In the genomic region with DNA sequence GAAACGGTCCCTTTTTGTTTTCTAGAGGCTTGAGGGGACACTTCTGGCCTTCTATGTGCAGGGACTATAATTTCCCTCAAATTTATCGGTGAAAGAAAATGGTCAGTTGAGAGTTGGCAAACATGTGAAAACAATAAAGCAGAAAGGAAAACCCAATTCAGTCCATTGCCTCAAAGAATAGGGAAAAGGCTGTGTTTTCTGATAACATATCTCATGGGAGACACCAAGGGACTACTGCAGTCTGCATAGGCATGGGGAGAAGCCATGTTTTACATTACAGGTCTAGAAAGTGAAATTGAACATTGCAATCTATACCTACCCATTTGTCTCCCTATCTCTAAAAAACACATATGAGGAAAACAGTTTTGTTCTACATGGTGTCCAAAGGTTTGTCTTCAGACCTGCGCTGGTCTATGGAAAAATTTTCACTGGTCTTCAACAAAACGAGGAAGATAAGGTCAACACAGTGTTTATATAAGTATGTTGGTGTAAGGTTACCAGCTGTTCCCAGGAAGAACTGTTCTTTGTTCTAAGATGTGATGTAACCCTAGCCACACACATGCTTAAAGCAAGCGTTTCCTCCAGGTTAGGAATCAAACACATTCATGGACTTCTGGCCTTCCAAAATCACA, we compare ENCODE assay signal across 1 cellular context.
TF ChIP-seq lines count a peak whose summit lies in the region.

No MANE protein-coding gene starts in this region.

TF ChIP-seq in K562, 482 proteins besides CTCF, POLR2A, EP300 and RAD21 (continued from another document and continues in another):
- TF ChIP-seq, protein P1, sequence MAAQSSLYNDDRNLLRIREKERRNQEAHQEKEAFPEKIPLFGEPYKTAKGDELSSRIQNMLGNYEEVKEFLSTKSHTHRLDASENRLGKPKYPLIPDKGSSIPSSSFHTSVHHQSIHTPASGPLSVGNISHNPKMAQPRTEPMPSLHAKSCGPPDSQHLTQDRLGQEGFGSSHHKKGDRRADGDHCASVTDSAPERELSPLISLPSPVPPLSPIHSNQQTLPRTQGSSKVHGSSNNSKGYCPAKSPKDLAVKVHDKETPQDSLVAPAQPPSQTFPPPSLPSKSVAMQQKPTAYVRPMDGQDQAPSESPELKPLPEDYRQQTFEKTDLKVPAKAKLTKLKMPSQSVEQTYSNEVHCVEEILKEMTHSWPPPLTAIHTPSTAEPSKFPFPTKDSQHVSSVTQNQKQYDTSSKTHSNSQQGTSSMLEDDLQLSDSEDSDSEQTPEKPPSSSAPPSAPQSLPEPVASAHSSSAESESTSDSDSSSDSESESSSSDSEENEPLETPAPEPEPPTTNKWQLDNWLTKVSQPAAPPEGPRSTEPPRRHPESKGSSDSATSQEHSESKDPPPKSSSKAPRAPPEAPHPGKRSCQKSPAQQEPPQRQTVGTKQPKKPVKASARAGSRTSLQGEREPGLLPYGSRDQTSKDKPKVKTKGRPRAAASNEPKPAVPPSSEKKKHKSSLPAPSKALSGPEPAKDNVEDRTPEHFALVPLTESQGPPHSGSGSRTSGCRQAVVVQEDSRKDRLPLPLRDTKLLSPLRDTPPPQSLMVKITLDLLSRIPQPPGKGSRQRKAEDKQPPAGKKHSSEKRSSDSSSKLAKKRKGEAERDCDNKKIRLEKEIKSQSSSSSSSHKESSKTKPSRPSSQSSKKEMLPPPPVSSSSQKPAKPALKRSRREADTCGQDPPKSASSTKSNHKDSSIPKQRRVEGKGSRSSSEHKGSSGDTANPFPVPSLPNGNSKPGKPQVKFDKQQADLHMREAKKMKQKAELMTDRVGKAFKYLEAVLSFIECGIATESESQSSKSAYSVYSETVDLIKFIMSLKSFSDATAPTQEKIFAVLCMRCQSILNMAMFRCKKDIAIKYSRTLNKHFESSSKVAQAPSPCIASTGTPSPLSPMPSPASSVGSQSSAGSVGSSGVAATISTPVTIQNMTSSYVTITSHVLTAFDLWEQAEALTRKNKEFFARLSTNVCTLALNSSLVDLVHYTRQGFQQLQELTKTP (IDR thresholded peaks at IDR 0.05; ENCODE audit: low read depth in 1 of 2, partially characterized antibody in 2 of 2), result peak in 1 of 2 experiments; percentile 22
- TF ChIP-seq ATF4 (CRISPR knock-in tag; IDR thresholded peaks at IDR 0.05) (peak; percentile 7; the same call in 1 of the 2 replicates), ZNF518B (CRISPR knock-in tag; IDR thresholded peaks at IDR 0.05) (no peak), ZBTB17 (CRISPR knock-in tag; IDR thresholded peaks at IDR 0.05) (peak; percentile 65), HINFP (tag; conservative IDR thresholded peaks at IDR 0.05; ENCODE audit: low read depth) (peak; percentile 49; the same call in 1 of the 2 replicates), SMARCE1 (IDR thresholded peaks at IDR 0.05) (no peak), NFRKB (IDR thresholded peaks at IDR 0.05; ENCODE audit: low read depth) (peak; percentile 47), TAF9B (IDR thresholded peaks at IDR 0.05; ENCODE audit: partially characterized antibody) (peak; percentile 37), TAL1 (IDR thresholded peaks at IDR 0.05) (no peak), RBBP5 (IDR thresholded peaks at IDR 0.05; ENCODE audit: borderline replicate concordance, insufficient read depth, low read length, poor library complexity, severe bottlenecking) (peak; percentile 34), ZNF766 (CRISPR knock-in tag; conservative IDR thresholded peaks at IDR 0.05) (peak; percentile 51; the same call in 1 of the 2 replicates), LEF1 (IDR thresholded peaks at IDR 0.05) (peak; percentile 39; the same call in 1 of the 2 replicates), MCM2 (IDR thresholded peaks at IDR 0.05; ENCODE audit: low read depth) (no peak), FOXA3 (CRISPR knock-in tag; conservative IDR thresholded peaks at IDR 0.05 in 1 of 2, IDR thresholded peaks at IDR 0.05 in 1 of 2) (0 out of 4 replicates have a peak, but pooled peaks of 1 of the 2 experiments have one; percentile 30), GABPA (tag; conservative IDR thresholded peaks at IDR 0.05; ENCODE audit: low read depth) (0 out of 2 replicates have a peak, but pooled peaks have one; percentile 14), SOX6 (IDR thresholded peaks at IDR 0.05) (peak; percentile 91), ZNF239 (CRISPR knock-in tag; IDR thresholded peaks at IDR 0.05) (peak; percentile 56; the same call in 1 of the 2 replicates), NCOR1 (IDR thresholded peaks at IDR 0.05) (0 out of 2 replicates have a peak, but pooled peaks have one; percentile 26), TCF3 (CRISPR knock-in tag; IDR thresholded peaks at IDR 0.05) (peak; percentile 30), ZNF583 (CRISPR knock-in tag; IDR thresholded peaks at IDR 0.05) (peak; percentile 48; the same call in 1 of the 2 replicates), MECOM (CRISPR knock-in tag; IDR thresholded peaks at IDR 0.05) (peak; percentile 69; the same call in 1 of the 2 replicates), NR2C1 (IDR thresholded peaks at IDR 0.05) (no peak), NR2C1 (tag; IDR thresholded peaks at IDR 0.05) (peak; percentile 72), CBX1 (IDR thresholded peaks at IDR 0.05; ENCODE audit: low read depth) (no peak), CXXC5 (CRISPR knock-in tag; IDR thresholded peaks at IDR 0.05) (peak; percentile 68)
- TF ChIP-seq, protein P2, sequence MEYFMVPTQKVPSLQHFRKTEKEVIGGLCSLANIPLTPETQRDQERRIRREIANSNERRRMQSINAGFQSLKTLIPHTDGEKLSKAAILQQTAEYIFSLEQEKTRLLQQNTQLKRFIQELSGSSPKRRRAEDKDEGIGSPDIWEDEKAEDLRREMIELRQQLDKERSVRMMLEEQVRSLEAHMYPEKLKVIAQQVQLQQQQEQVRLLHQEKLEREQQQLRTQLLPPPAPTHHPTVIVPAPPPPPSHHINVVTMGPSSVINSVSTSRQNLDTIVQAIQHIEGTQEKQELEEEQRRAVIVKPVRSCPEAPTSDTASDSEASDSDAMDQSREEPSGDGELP (CRISPR knock-in tag; IDR thresholded peaks at IDR 0.05; ENCODE audit: borderline replicate concordance), result peak; percentile 40; the same call in 1 of the 2 replicates
- TF ChIP-seq, protein P3, sequence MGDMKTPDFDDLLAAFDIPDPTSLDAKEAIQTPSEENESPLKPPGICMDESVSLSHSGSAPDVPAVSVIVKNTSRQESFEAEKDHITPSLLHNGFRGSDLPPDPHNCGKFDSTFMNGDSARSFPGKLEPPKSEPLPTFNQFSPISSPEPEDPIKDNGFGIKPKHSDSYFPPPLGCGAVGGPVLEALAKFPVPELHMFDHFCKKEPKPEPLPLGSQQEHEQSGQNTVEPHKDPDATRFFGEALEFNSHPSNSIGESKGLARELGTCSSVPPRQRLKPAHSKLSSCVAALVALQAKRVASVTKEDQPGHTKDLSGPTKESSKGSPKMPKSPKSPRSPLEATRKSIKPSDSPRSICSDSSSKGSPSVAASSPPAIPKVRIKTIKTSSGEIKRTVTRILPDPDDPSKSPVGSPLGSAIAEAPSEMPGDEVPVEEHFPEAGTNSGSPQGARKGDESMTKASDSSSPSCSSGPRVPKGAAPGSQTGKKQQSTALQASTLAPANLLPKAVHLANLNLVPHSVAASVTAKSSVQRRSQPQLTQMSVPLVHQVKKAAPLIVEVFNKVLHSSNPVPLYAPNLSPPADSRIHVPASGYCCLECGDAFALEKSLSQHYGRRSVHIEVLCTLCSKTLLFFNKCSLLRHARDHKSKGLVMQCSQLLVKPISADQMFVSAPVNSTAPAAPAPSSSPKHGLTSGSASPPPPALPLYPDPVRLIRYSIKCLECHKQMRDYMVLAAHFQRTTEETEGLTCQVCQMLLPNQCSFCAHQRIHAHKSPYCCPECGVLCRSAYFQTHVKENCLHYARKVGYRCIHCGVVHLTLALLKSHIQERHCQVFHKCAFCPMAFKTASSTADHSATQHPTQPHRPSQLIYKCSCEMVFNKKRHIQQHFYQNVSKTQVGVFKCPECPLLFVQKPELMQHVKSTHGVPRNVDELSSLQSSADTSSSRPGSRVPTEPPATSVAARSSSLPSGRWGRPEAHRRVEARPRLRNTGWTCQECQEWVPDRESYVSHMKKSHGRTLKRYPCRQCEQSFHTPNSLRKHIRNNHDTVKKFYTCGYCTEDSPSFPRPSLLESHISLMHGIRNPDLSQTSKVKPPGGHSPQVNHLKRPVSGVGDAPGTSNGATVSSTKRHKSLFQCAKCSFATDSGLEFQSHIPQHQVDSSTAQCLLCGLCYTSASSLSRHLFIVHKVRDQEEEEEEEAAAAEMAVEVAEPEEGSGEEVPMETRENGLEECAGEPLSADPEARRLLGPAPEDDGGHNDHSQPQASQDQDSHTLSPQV (IDR thresholded peaks at IDR 0.05), result peak; percentile 93
- TF ChIP-seq, protein P4, sequence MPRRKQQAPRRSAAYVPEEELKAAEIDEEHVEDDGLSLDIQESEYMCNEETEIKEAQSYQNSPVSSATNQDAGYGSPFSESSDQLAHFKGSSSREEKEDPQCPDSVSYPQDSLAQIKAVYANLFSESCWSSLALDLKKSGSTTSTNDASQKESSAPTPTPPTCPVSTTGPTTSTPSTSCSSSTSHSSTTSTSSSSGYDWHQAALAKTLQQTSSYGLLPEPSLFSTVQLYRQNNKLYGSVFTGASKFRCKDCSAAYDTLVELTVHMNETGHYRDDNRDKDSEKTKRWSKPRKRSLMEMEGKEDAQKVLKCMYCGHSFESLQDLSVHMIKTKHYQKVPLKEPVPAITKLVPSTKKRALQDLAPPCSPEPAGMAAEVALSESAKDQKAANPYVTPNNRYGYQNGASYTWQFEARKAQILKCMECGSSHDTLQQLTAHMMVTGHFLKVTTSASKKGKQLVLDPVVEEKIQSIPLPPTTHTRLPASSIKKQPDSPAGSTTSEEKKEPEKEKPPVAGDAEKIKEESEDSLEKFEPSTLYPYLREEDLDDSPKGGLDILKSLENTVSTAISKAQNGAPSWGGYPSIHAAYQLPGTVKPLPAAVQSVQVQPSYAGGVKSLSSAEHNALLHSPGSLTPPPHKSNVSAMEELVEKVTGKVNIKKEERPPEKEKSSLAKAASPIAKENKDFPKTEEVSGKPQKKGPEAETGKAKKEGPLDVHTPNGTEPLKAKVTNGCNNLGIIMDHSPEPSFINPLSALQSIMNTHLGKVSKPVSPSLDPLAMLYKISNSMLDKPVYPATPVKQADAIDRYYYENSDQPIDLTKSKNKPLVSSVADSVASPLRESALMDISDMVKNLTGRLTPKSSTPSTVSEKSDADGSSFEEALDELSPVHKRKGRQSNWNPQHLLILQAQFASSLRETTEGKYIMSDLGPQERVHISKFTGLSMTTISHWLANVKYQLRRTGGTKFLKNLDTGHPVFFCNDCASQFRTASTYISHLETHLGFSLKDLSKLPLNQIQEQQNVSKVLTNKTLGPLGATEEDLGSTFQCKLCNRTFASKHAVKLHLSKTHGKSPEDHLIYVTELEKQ (CRISPR knock-in tag; IDR thresholded peaks at IDR 0.05), result 0 out of 2 replicates have a peak, but pooled peaks have one; percentile 10
- TF ChIP-seq, protein P5, sequence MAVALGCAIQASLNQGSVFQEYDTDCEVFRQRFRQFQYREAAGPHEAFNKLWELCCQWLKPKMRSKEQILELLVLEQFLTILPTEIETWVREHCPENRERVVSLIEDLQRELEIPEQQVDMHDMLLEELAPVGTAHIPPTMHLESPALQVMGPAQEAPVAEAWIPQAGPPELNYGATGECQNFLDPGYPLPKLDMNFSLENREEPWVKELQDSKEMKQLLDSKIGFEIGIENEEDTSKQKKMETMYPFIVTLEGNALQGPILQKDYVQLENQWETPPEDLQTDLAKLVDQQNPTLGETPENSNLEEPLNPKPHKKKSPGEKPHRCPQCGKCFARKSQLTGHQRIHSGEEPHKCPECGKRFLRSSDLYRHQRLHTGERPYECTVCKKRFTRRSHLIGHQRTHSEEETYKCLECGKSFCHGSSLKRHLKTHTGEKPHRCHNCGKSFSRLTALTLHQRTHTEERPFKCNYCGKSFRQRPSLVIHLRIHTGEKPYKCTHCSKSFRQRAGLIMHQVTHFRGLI (CRISPR knock-in tag; IDR thresholded peaks at IDR 0.05), result no peak; the same call in 1 of the 2 replicates
- TF ChIP-seq, protein P6, sequence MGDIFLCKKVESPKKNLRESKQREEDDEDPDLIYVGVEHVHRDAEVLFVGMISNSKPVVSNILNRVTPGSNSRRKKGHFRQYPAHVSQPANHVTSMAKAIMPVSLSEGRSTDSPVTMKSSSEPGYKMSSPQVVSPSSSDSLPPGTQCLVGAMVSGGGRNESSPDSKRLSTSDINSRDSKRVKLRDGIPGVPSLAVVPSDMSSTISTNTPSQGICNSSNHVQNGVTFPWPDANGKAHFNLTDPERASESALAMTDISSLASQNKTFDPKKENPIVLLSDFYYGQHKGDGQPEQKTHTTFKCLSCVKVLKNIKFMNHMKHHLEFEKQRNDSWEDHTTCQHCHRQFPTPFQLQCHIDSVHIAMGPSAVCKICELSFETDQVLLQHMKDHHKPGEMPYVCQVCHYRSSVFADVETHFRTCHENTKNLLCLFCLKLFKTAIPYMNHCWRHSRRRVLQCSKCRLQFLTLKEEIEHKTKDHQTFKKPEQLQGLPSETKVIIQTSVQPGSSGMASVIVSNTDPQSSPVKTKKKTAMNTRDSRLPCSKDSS (IDR thresholded peaks at IDR 0.05; ENCODE audit: low read depth, partially characterized antibody), result no peak
